7 cellular contexts compared by ENCODE assay signal in genomic region chrX:23907106-23907495, GRCh38. TPM values are rescaled to one million over a fixed set of nuclear protein-coding genes. Genes with fewer than 3 reads are reported as not detected.
DNase-seq lines count a peak whose midpoint lies in the region; ATAC-seq and TF ChIP-seq lines count a peak whose summit lies in the region.

No MANE protein-coding gene starts in this region.

- H3K4ac ChIP-seq in mesendoderm (ENCODE audit: low read depth, low read length), result no peak overlapping the region

- H3K56ac ChIP-seq in mesendoderm (ENCODE audit: low read length), result peak overlapping the region; percentile 86

- no peaks in the 10 kb centered on the region for H3K9me3 ChIP-seq in Karpas-422 (ENCODE audit: low read length)
- no peaks in the 10 kb centered on the region for H3K9me3 ChIP-seq in aorta (ENCODE audit: control insufficient read depth, low read length)

- peaks cover 17% of the 10 kb centered on the region for H3K79me2 ChIP-seq in Karpas-422 (ENCODE audit: low read length)
- no peaks in the 10 kb centered on the region for H3K79me2 ChIP-seq in mesendoderm (ENCODE audit: control insufficient read depth, insufficient read depth, low read length)

- DNase-seq in Karpas-422 (peak; percentile 81), cardiac fibroblast (ENCODE audit: low read depth in 2 of 2) (no peak), mesendoderm (peak; percentile 37), aorta (no peak), HEK293T (ENCODE audit: extremely low spot score) (no peak), activated gamma-delta T cell treated with Interleukin-2 at 50 U/mL for 16 hours (no peak)

- intact Hi-C loops in aorta (cut with DNase I), result loop anchor here in 1 of 2 donors (10.0 kb wide), 2 partner anchors 118 to 152 kb away; partner anchors contain the start of gene KLHL15

- no CpG with 5 or more reads among the region's 12 CpGs for WGBS in mesendoderm (ENCODE audit: extremely low coverage, insufficient coverage, low lambda C conversion rate)
- 2 to 33% methylated on average over 12 of the region's 12 CpGs for WGBS in aorta, 2 donors

- no peak overlapping the region for H2AK5ac ChIP-seq in mesendoderm (ENCODE audit: low read length)

- H4K8ac ChIP-seq in mesendoderm (ENCODE audit: low read depth, low read length), result no peak overlapping the region

- no peak overlapping the region for H3K23ac ChIP-seq in mesendoderm (ENCODE audit: low read length)

- no peak overlapping the region for H4K5ac ChIP-seq in mesendoderm (ENCODE audit: low read length)

- H3K79me1 ChIP-seq in mesendoderm (ENCODE audit: low read length), result no peaks in the 10 kb centered on the region

- H3K9ac ChIP-seq in Karpas-422 (ENCODE audit: low read length), result peak overlapping the region; percentile 86
- H3K9ac ChIP-seq in mesendoderm (ENCODE audit: low read length), result peak overlapping the region; percentile 80

- H3K4me2 ChIP-seq in Karpas-422 (ENCODE audit: low read depth, low read length, poor library complexity, severe bottlenecking) (peak overlapping the region; percentile 67), mesendoderm (ENCODE audit: low read length) (peak overlapping the region; percentile 42)

- no peaks in the 10 kb centered on the region for H3K27me3 ChIP-seq in Karpas-422 (ENCODE audit: low read length)
- H3K27me3 ChIP-seq in mesendoderm (ENCODE audit: insufficient read depth, low read length, poor library complexity), result no peaks in the 10 kb centered on the region
- H3K27me3 ChIP-seq in aorta (ENCODE audit: control insufficient read depth in 1 of 2, insufficient read depth in 2 of 2, low read length in 1 of 2), result no peaks in the 10 kb centered on the region

- H2BK5ac ChIP-seq in mesendoderm (ENCODE audit: low read length), result no peak overlapping the region

- CTCF ChIA-PET in HEK293T (lab: Yijun Ruan, JAX), result interaction anchor here (0.6 to 1.1 kb wide), 3 partner anchors 44 to 213 kb away, joined by 3 to 4 read pairs (median 4); no protein-coding TSS in a partner anchor

- ATAC-seq in GM21515 (IDR thresholded peaks at IDR 0.05; ENCODE audit: unreplicated experiment), result peak; percentile 6
- ATAC-seq in aorta (ENCODE audit: low FRiP score), result no peak

- H2BK120ac ChIP-seq in mesendoderm (ENCODE audit: low read depth, low read length), result no peak overlapping the region

- H2AFZ ChIP-seq in Karpas-422 (ENCODE audit: low read length), result no peak overlapping the region

- POLR2A ChIA-PET in HEK293T (lab: Yijun Ruan, JAX), result interaction anchor here (1.0 to 2.5 kb wide), 6 partner anchors 113 to 216 kb away, joined by 4 to 8 read pairs (median 6); partner anchors contain the start of genes EIF2S3 and SAT1

- no peak overlapping the region for H2BK15ac ChIP-seq in mesendoderm (replicated peaks; ENCODE audit: low read depth)

- H3K27ac ChIP-seq in Karpas-422 (ENCODE audit: low read length), result peak overlapping the region; percentile 93
- peak overlapping the region; percentile 66 for H3K27ac ChIP-seq in mesendoderm (ENCODE audit: low read depth, low read length)
- no peak overlapping the region for H3K27ac ChIP-seq in aorta (ENCODE audit: low read depth in 1 of 2, low read length in 2 of 2)

- H3K9me2 ChIP-seq in Karpas-422 (replicated peaks; ENCODE audit: insufficient read depth, low read length), result no peaks in the 10 kb centered on the region

- no peak for TF ChIP-seq CTCF in cardiac fibroblast (IDR thresholded peaks at IDR 0.05; ENCODE audit: low read depth, low read length)

- H4K20me1 ChIP-seq in Karpas-422 (ENCODE audit: insufficient read depth, low read depth, low read length), result no peaks in the 10 kb centered on the region

- H3K4me1 ChIP-seq in Karpas-422 (ENCODE audit: low read length), result peaks cover 28% of the 10 kb centered on the region
- H3K4me1 ChIP-seq in mesendoderm (ENCODE audit: control insufficient read depth, low read depth, low read length), result no peaks in the 10 kb centered on the region
- H3K4me1 ChIP-seq in aorta (ENCODE audit: control insufficient read depth in 1 of 2, insufficient read depth in 2 of 2, low read length in 2 of 2), result no peaks in the 10 kb centered on the region

- peak overlapping the region; percentile 52 for H3K18ac ChIP-seq in mesendoderm (ENCODE audit: low read length)

- no peaks in the 10 kb centered on the region for H3K36me3 ChIP-seq in Karpas-422 (ENCODE audit: insufficient read depth, low read length)
- H3K36me3 ChIP-seq in mesendoderm (ENCODE audit: control insufficient read depth, insufficient read depth, low read length), result no peaks in the 10 kb centered on the region
- no peaks in the 10 kb centered on the region for H3K36me3 ChIP-seq in aorta (ENCODE audit: control insufficient read depth in 1 of 2, insufficient read depth in 2 of 2, low read length in 1 of 2)

- H3K4me3 ChIP-seq in Karpas-422 (ENCODE audit: low read length), result peak overlapping the region; percentile 75
- H3K4me3 ChIP-seq in cardiac fibroblast (replicated peaks in 1 of 2; ENCODE audit: low read depth in 2 of 2, low read length in 2 of 2), result peak overlapping the region; percentile 67
- peak overlapping the region; percentile 65 for H3K4me3 ChIP-seq in mesendoderm (ENCODE audit: low read length)
- peak overlapping the region; percentile 2 to 53 for H3K4me3 ChIP-seq in aorta (ENCODE audit: low read length in 2 of 2)

TF ChIP-seq in HEK293T, 16 proteins besides CTCF, POLR2A, EP300 and RAD21:
- TF ChIP-seq FOXM1 (IDR thresholded peaks at IDR 0.05; ENCODE audit: borderline replicate concordance) (no peak), FOXA1 (IDR thresholded peaks at IDR 0.05) (no peak), LEF1 (IDR thresholded peaks at IDR 0.05; ENCODE audit: borderline replicate concordance) (no peak), HDGF (IDR thresholded peaks at IDR 0.05; ENCODE audit: borderline replicate concordance) (no peak), SP1 (IDR thresholded peaks at IDR 0.05) (no peak), PKNOX1 (IDR thresholded peaks at IDR 0.05) (no peak), TARDBP (IDR thresholded peaks at IDR 0.05) (no peak), SUZ12 (IDR thresholded peaks at IDR 0.05) (no peak), FOXK2 (IDR thresholded peaks at IDR 0.05) (no peak), NFRKB (IDR thresholded peaks at IDR 0.05) (no peak), ARNT (IDR thresholded peaks at IDR 0.05) (no peak), BHLHE40 (IDR thresholded peaks at IDR 0.05; ENCODE audit: borderline replicate concordance) (no peak), ZNF384 (IDR thresholded peaks at IDR 0.05) (no peak), ELF4 (IDR thresholded peaks at IDR 0.05) (no peak), CTBP1 (IDR thresholded peaks at IDR 0.05; ENCODE audit: borderline replicate concordance) (no peak), L3MBTL2 (conservative IDR thresholded peaks at IDR 0.05) (no peak)

RNA-seq across cellular contexts. Expression of gene APOO, which starts 0.6 kb away (rescaled TPM):
- 27.3 and 37.4 TPM in 2 replicates for total RNA-seq in Karpas-422 (2014; rRNA removed; shearing (Covaris generic); ENCODE audit: low replicate concordance)
- polyA plus RNA-seq in mesendoderm (2013, experiment 1 of 2), result 111 TPM
- polyA plus RNA-seq in mesendoderm (2013, experiment 2 of 2), result 114 TPM
- total RNA-seq in aorta, result 10 to 100 TPM in 1 of 2 donors, 1 to 10 TPM in 1; 5.6 to 12.7 TPM
- polyA plus RNA-seq in aorta, result 1 to 10 TPM; 4.6 to 8.8 TPM

RNA-seq across cellular contexts. Expression of gene CXorf58, which starts 0.7 kb away (rescaled TPM):
- total RNA-seq in Karpas-422 (2014; rRNA removed; shearing (Covaris generic); ENCODE audit: low replicate concordance), result not detected in 2 replicates
- 0.03 TPM for polyA plus RNA-seq in mesendoderm (2013, experiment 1 of 2)
- 0.03 TPM for polyA plus RNA-seq in mesendoderm (2013, experiment 2 of 2)
- total RNA-seq in aorta, result not detected
- not detected for polyA plus RNA-seq in aorta

Comparison
In these comparisons a context has a peak if more than half of its experiments do, and no peak if none do; other contexts are left out.
1. DNase-seq: peak in Karpas-422 (single experiment) and mesendoderm (single experiment); none in cardiac fibroblast (0 of 2), aorta (0 of 2), HEK293T (single experiment) and activated gamma-delta T cell treated with Interleukin-2 at 50 U/mL for 16 hours (single experiment).
2. H3K27ac ChIP-seq: peak in Karpas-422 (single experiment) and mesendoderm (single experiment); none in aorta (0 of 2).
3. Peak in every context shown above with its lines, with median percentiles within 50 percentile points of each other: H3K4me3 ChIP-seq.